ENCODE assay signal across 1 cellular context in genomic region chr19:48656840-48657474, GRCh38.
TF ChIP-seq lines count a peak whose summit lies in the region.

No MANE protein-coding gene starts in this region.

TF ChIP-seq in WTC11, 78 proteins besides CTCF, POLR2A, EP300 and RAD21 (continued from another document):
- TF ChIP-seq NFE2L1 (CRISPR knock-in tag; IDR thresholded peaks at IDR 0.05) (no peak), ERG (CRISPR knock-in tag; IDR thresholded peaks at IDR 0.05) (no peak), JUN (CRISPR knock-in tag; IDR thresholded peaks at IDR 0.05) (no peak), TEAD1 (CRISPR knock-in tag; IDR thresholded peaks at IDR 0.05) (no peak), SOX15 (CRISPR knock-in tag; IDR thresholded peaks at IDR 0.05) (no peak), ZNF138 (CRISPR knock-in tag; conservative IDR thresholded peaks at IDR 0.05) (no peak), ZNF263 (CRISPR knock-in tag; IDR thresholded peaks at IDR 0.05; ENCODE audit: low read depth) (no peak), CREM (CRISPR knock-in tag; IDR thresholded peaks at IDR 0.05) (no peak), TCF7 (CRISPR knock-in tag; IDR thresholded peaks at IDR 0.05; ENCODE audit: low read depth) (no peak), ZNF671 (CRISPR knock-in tag; IDR thresholded peaks at IDR 0.05) (no peak), ATF1 (CRISPR knock-in tag; IDR thresholded peaks at IDR 0.05) (no peak)
- TF ChIP-seq, protein P1, sequence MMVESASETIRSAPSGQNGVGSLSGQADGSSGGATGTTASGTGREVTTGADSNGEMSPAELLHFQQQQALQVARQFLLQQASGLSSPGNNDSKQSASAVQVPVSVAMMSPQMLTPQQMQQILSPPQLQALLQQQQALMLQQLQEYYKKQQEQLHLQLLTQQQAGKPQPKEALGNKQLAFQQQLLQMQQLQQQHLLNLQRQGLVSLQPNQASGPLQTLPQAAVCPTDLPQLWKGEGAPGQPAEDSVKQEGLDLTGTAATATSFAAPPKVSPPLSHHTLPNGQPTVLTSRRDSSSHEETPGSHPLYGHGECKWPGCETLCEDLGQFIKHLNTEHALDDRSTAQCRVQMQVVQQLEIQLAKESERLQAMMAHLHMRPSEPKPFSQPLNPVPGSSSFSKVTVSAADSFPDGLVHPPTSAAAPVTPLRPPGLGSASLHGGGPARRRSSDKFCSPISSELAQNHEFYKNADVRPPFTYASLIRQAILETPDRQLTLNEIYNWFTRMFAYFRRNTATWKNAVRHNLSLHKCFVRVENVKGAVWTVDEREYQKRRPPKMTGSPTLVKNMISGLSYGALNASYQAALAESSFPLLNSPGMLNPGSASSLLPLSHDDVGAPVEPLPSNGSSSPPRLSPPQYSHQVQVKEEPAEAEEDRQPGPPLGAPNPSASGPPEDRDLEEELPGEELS (CRISPR knock-in tag; IDR thresholded peaks at IDR 0.05) = no peak
